1 cellular context compared by ENCODE assay signal in the genomic region with DNA sequence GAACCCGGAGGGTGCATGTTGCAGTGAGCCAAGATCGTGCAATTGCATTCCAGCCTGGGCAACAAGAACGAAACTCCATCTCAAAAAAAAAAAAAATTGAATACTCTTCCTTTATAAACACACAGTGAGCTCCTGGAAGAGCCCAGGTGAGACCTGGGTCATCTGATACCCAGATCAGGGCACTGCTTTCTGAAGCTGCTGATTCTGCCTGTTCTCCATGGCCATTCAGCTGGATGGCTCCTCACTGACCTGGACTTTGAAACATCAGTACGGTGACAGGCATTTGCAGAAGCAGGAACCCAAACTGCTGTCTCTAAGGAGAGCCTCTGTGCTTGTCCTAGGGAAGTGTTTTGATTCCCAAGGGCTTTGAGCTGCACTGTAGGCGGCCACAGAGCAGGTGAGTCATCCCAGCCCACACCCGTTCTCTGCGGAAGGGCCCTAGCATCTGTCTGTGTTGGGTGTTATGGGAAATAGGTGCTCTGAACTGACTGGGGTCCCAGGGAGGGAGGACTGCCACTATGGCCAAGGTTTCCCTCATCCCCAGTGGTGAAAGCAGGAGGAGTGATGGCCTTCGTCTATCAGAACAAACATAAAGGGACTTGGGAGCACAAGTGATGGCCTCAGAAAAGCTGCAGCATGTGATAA.
TF ChIP-seq lines count a peak whose summit lies in the region.

No MANE protein-coding gene starts in this region.

TF ChIP-seq in GM23338, 12 proteins besides CTCF, POLR2A, EP300 and RAD21 (continued from another document):
- no peak for TF ChIP-seq EZH2 (IDR thresholded peaks at IDR 0.05; ENCODE audit: low read depth, unreplicated experiment)
TF ChIP-seq in GM23338: peak in this region for 0.
